Comparison of ENCODE assay signal across 23 cellular contexts in the genomic region with DNA sequence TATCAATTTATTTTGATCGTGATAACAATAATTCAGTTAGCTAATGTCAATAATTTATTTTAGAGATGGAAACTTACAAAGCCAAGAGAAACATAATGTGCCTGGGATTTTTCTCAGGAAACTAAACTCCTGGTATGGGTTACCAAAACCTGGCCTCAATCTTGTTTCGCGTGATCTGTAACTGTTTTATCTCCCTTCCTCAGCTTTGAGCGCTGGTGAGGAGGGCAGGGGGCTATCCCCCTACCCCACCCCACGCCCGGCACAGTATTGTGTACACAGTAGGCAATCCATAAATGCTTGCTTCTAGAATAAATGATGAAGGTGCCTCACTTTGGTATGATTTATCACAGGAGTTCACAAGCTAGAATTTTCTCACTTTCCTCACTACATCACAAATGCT.
"Had no signal": no experiment of that assay in that cellular context is flagged by ENCODE, and none has a peak within 500 bp of the region (broad histone marks: within the 10 kb centered on the region; RNA-seq: fewer than 3 reads in every experiment).

No MANE protein-coding gene starts in this region.

- H3K4me1 ChIP-seq: prostate gland, vagina had no signal

- H3K27me3 ChIP-seq: heart left ventricle, ovary, sigmoid colon, testis, tibial nerve, upper lobe of right lung, vagina had no signal

- H3K27ac ChIP-seq: ovary, sigmoid colon, skin epidermis, testis, upper lobe of right lung, vagina had no signal

- H3K36me3 Mint-ChIP-seq: natural killer cell; stimulated activated naive B cell treated with anti-CD40 and anti-IgM and Interleukin-4, amounts not matched to agents 10 μg/mL and 1 μg/mL and 100 μg/mL, for 72 hours had no signal

- H3K9me3 ChIP-seq: heart left ventricle, mucosa of descending colon, ovary, prostate gland, sigmoid colon, testis, tibial nerve, upper lobe of right lung, vagina had no signal

- H3K4me3 ChIP-seq: heart left ventricle, mucosa of descending colon, ovary, prostate gland, sigmoid colon, skin epidermis, testis, tibial nerve, upper lobe of right lung, vagina had no signal

- H3K4me3 Mint-ChIP-seq: dendritic cell treated with granulocyte-macrophage colony-stimulating factor and Interleukin-4, amounts not matched to agents 40 ng/mL and 50 ng/mL, for 4 days; effector memory CD8-positive, alpha-beta T cell; natural killer cell; neural crest cell; stimulated activated naive B cell treated with anti-CD40 and anti-IgM and Interleukin-4, amounts not matched to agents 10 μg/mL and 1 μg/mL and 100 μg/mL, for 72 hours had no signal

- H3K9me3 Mint-ChIP-seq: dendritic cell treated with granulocyte-macrophage colony-stimulating factor and Interleukin-4, amounts not matched to agents 40 ng/mL and 50 ng/mL, for 4 days; effector memory CD8-positive, alpha-beta T cell; natural killer cell; neural crest cell; stimulated activated naive CD8-positive, alpha-beta T cell treated with anti-CD3 and anti-CD28 coated beads, Interleukin-15, amount 100 ng/mL, for 72 hours had no signal

- DNase-seq: effector memory CD8-positive, alpha-beta T cell; erythroblast; foreskin melanocyte; heart left ventricle; hippocampal formation; left colon; mammary epithelial cell; mucosa of descending colon; natural killer cell; ovary; sigmoid colon; stimulated activated CD4-positive, alpha-beta T cell treated with anti-CD3 and anti-CD28 coated beads, Interleukin-2, amount 100 ng/mL, for 24 hours; stimulated activated CD4-positive, alpha-beta T cell treated with anti-CD3 and anti-CD28 coated beads, Interleukin-4, amount 100 ng/mL, for 4 hours; stimulated activated naive B cell treated with anti-CD40 and anti-IgM and Interleukin-4, amounts not matched to agents 10 μg/mL and 1 μg/mL and 100 μg/mL, for 72 hours; stimulated activated naive CD8-positive, alpha-beta T cell treated with anti-CD3 and anti-CD28 coated beads, Interleukin-15, amount 100 ng/mL, for 72 hours; testis; upper lobe of right lung had no signal

- H3K27me3 Mint-ChIP-seq: effector memory CD8-positive, alpha-beta T cell; stimulated activated naive B cell treated with anti-CD40 and anti-IgM and Interleukin-4, amounts not matched to agents 10 μg/mL and 1 μg/mL and 100 μg/mL, for 72 hours; stimulated activated naive CD8-positive, alpha-beta T cell treated with anti-CD3 and anti-CD28 coated beads, Interleukin-15, amount 100 ng/mL, for 72 hours had no signal

- ATAC-seq: effector memory CD8-positive, alpha-beta T cell; natural killer cell; stimulated activated naive CD8-positive, alpha-beta T cell treated with anti-CD3 and anti-CD28 coated beads, Interleukin-15, amount 100 ng/mL, for 72 hours; upper lobe of right lung had no signal

- H3K36me3 ChIP-seq: heart left ventricle, ovary, prostate gland, sigmoid colon, tibial nerve, upper lobe of right lung, vagina had no signal

- H3K27ac Mint-ChIP-seq: dendritic cell treated with granulocyte-macrophage colony-stimulating factor and Interleukin-4, amounts not matched to agents 40 ng/mL and 50 ng/mL, for 4 days; natural killer cell; stimulated activated naive B cell treated with anti-CD40 and anti-IgM and Interleukin-4, amounts not matched to agents 10 μg/mL and 1 μg/mL and 100 μg/mL, for 72 hours; stimulated activated naive CD8-positive, alpha-beta T cell treated with anti-CD3 and anti-CD28 coated beads, Interleukin-15, amount 100 ng/mL, for 72 hours had no signal
